Comparison of ENCODE assay signal across 22 cellular contexts in genomic region chr11:69018924-69019323, GRCh38. TPM values are rescaled to one million over a fixed set of nuclear protein-coding genes. Genes with fewer than 3 reads are reported as not detected.
DNase-seq lines count a peak whose midpoint lies in the region; TF ChIP-seq lines count a peak whose summit lies in the region.
"Had no signal": no experiment of that assay in that cellular context is flagged by ENCODE, and none has a peak within 500 bp of the region (broad histone marks: within the 10 kb centered on the region; RNA-seq: fewer than 3 reads in every experiment).

No MANE protein-coding gene starts in this region.

- H3K4me3 ChIP-seq in sigmoid colon, result no peak overlapping the region

- DNase-seq in AG20443 (ENCODE audit: low spot score) (peak; percentile 80), M059J (ENCODE audit: low read depth) (peak; percentile 56), fibroblast of peridontal ligament (ENCODE audit: extremely low read depth) (peak; percentile 85), sigmoid colon (peak; percentile 90), NCI-H524 treated with DMSO at 0.1 percent for 48 hours (lab: John Stamatoyannopoulos, UW) (no peak), GM20000 (ENCODE audit: low spot score) (no peak), middle frontal gyrus (ENCODE audit: extremely low spot score, low spot score) (no peak), DMS114 treated with DMSO at 0.1 percent for 48 hours (lab: John Stamatoyannopoulos, UW; ENCODE audit: unreplicated experiment) (no peak)
- DNase-seq: activated CD4-positive, CD25-positive, alpha-beta regulatory T cell treated with anti-CD3 and anti-CD28 coated beads, Interleukin-2, amount 50 U/mL, for 72 hours; activated naive CD4-positive, alpha-beta T cell treated with anti-CD3 and anti-CD28 coated beads for 36 hours; caudate nucleus; DMS 273 treated with DMSO at 0.1 percent for 48 hours; effector memory CD8-positive, alpha-beta T cell; H9; NCI-H187; SHP77 treated with DMSO at 0.1 percent for 48 hours; T-helper 2 cell had no signal

- TF ChIP-seq POLR2A in sigmoid colon (IDR thresholded peaks at IDR 0.05), result peak in 1 of 2 donors; percentile 15

- H3K9me3 ChIP-seq in sigmoid colon, result no peaks in the 10 kb centered on the region

- H3K36me3 ChIP-seq in sigmoid colon, result no peaks in the 10 kb centered on the region

- no peaks in the 10 kb centered on the region for H3K27me3 ChIP-seq in sigmoid colon

- H3K27ac ChIP-seq in sigmoid colon, result peak overlapping the region; percentile 65 to 87 (median 80)

- TF ChIP-seq EP300 in sigmoid colon (IDR thresholded peaks at IDR 0.05), result peak in 1 of 4 donors; percentile 76

- H3K4me1 ChIP-seq in sigmoid colon, result peaks cover 2 to 45% (median 37%) of the 10 kb centered on the region in 4 donors

- 75% methylated on average over 13 of the region's 13 CpGs for WGBS in sigmoid colon, 2 donors

- intact Hi-C loops in sigmoid colon (cut with DNase I), result no loop called here

- TF ChIP-seq CTCF in sigmoid colon (IDR thresholded peaks at IDR 0.05), result peak in 1 of 4 experiments; percentile 27
- no peak for TF ChIP-seq CTCF in GM20000 (IDR thresholded peaks at IDR 0.05; ENCODE audit: extremely low read depth, missing control alignments)

RNA-seq across cellular contexts. Expression of gene MRGPRF, which starts 5.9 kb away (rescaled TPM):
- 0.25 TPM in 1 of 2 replicates, not detected in the other for total RNA-seq in M059J (2014; rRNA removed; shearing (Covaris generic))
- total RNA-seq in sigmoid colon, result 100 to 1,000 TPM; 118 to 263 (median 138) TPM
- polyA plus RNA-seq in sigmoid colon, result 10 to 100 TPM in 1 of 3 donors, 1 to 10 TPM in 2; 1.8 to 18.7 (median 4.2) TPM
- total RNA-seq: activated naive CD4-positive, alpha-beta T cell treated with anti-CD3 and anti-CD28 coated beads for 36 hours; NCI-H460 had no signal

RNA-seq across cellular contexts. Expression of gene TPCN2, which starts 29.8 kb away (rescaled TPM):
- total RNA-seq in M059J (2014; rRNA removed; shearing (Covaris generic)), result 3.0 and 4.0 TPM in 2 replicates
- 10 to 100 TPM; 17.5 to 43.5 (median 25.3) TPM for total RNA-seq in sigmoid colon
- polyA plus RNA-seq in sigmoid colon, result 10 to 100 TPM in 1 of 3 donors, 1 to 10 TPM in 2; 1.6 to 14.4 (median 1.8) TPM

RNA-seq across cellular contexts. Expression of gene MRGPRD, which starts 38.1 kb away (rescaled TPM):
- total RNA-seq in M059J (2014; rRNA removed; shearing (Covaris generic)), result not detected in 2 replicates
- total RNA-seq in sigmoid colon, result 1 to 10 TPM in 3 of 4 donors, not detected in 1; 1.9 to 2.2 (median 2.1) TPM
- polyA plus RNA-seq in sigmoid colon, result not detected
- total RNA-seq: activated naive CD4-positive, alpha-beta T cell treated with anti-CD3 and anti-CD28 coated beads for 36 hours; H9; HT-29; lung microvascular endothelial cell; NCI-H460; neural crest cell had no signal
- polyA plus RNA-seq: AG04450 had no signal

Comparison
In these comparisons a context has a peak if more than half of its experiments do, and no peak if none do; other contexts are left out.
1. DNase-seq: peak in AG20443 (single experiment), M059J (single experiment), fibroblast of peridontal ligament (single experiment) and sigmoid colon (single experiment); none in NCI-H524 treated with DMSO at 0.1 percent for 48 hours (single experiment), GM20000 (single experiment), middle frontal gyrus (single experiment) and DMS114 treated with DMSO at 0.1 percent for 48 hours (single experiment).
2. RNA of gene MRGPRF, which starts 5.9 kb away (total RNA-seq): 118 to 263 TPM in sigmoid colon; 0.25 TPM in M059J; every median in the first group is over 10 times any median in the second.